8 cellular contexts compared by ENCODE assay signal in the genomic region with DNA sequence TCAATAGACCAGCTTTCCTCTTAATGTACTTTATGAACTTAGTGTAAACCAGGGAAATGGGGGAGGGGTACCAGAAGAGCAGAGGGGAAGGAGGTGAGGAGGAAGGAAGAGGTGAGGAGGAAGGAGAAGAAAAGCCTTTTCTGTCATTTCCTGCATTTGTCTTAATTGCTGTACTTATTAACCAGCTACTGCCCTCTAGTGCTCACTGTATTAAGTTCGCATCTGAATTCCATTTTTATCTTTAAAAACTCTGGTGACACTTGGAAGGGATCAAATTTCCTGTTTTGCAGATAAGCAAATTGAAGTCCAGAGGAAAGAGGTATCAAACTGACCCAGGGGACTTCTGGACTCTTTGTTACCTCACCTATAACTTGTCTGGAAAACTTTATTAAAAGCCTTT. TPM values are rescaled to one million over a fixed set of nuclear protein-coding genes. Genes with fewer than 3 reads are reported as not detected.
DNase-seq lines count a peak whose midpoint lies in the region; ATAC-seq and TF ChIP-seq lines count a peak whose summit lies in the region.

No MANE protein-coding gene starts in this region.

- CTCF ChIA-PET in OCI-LY7 (lab: Charles Lee; ENCODE audit: unreplicated experiment): interaction anchor here (0.6 kb wide), 1 partner anchor 748 kb away, joined by 3 read pairs; no protein-coding TSS in a partner anchor

- H2AFZ ChIP-seq in OCI-LY7 (ENCODE audit: low read length): peak overlapping the region; percentile 46; the same call in 1 of the 2 replicates

- ATAC-seq in lung (ENCODE audit: insufficient read depth, low FRiP score) (peak; percentile 78), GM21381 (IDR thresholded peaks at IDR 0.05; ENCODE audit: unreplicated experiment) (no peak), GM18861 (IDR thresholded peaks at IDR 0.05; ENCODE audit: unreplicated experiment) (no peak)

- no peaks in the 10 kb centered on the region for H3K27me3 ChIP-seq in colonic mucosa
- H3K27me3 ChIP-seq in lung (ENCODE audit: control insufficient read depth, insufficient read depth): no peaks in the 10 kb centered on the region

- no peak overlapping the region for H3K27ac ChIP-seq in OCI-LY7 (ENCODE audit: low read depth, low read length, poor library complexity, severe bottlenecking)
- no peak overlapping the region for H3K27ac ChIP-seq in colonic mucosa
- no peak overlapping the region for H3K27ac ChIP-seq in lung (ENCODE audit: low read depth in 1 of 2, low read length in 1 of 2)

- no TSS peak for BruUV-seq in OCI-LY7 (replicated peaks; lab: Mats Ljungman, UMichigan)

- peaks cover 4% of the 10 kb centered on the region for H3K4me1 ChIP-seq in OCI-LY7 (ENCODE audit: insufficient read depth, low read length, poor library complexity, severe bottlenecking)
- peaks cover 4% of the 10 kb centered on the region for H3K4me1 ChIP-seq in colonic mucosa
- peaks cover 0 to 7% of the 10 kb centered on the region in 2 donors for H3K4me1 ChIP-seq in lung (ENCODE audit: control insufficient read depth in 2 of 2, insufficient read depth in 2 of 2, low read length in 2 of 2)

- H4K20me1 ChIP-seq in OCI-LY7 (ENCODE audit: insufficient read depth, low read length): no peaks in the 10 kb centered on the region

- H3K9me2 ChIP-seq in OCI-LY7 (ENCODE audit: insufficient read depth, low read length): no peaks in the 10 kb centered on the region

- H3K4me3 ChIP-seq in OCI-LY7 (ENCODE audit: low read depth, low read length, poor library complexity, severe bottlenecking) (no peak overlapping the region), colonic mucosa (no peak overlapping the region), lung (no peak overlapping the region)

- POLR2A ChIA-PET in OCI-LY7 (lab: Charles Lee): interaction anchor here (0.6 to 1.8 kb wide), 4 partner anchors 11 to 86 kb away, joined by 3 to 5 read pairs (median 4); a partner anchor contains a TSS

- DNase-seq in NCI-H1417 (lab: John Stamatoyannopoulos, UW) (peak; percentile 23 to 82 (median 57)), NCI-H1417 treated with DMSO at 0.1 percent for 48 hours (lab: John Stamatoyannopoulos, UW) (no peak), HuH-7.5 (ENCODE audit: low spot score) (peak; percentile 41), OCI-LY7 (ENCODE audit: low spot score) (peak; percentile 83), colonic mucosa (no peak), lung (ENCODE audit: low spot score) (no peak)

- H3K36me3 ChIP-seq in OCI-LY7 (ENCODE audit: insufficient read depth, low read length) (no peaks in the 10 kb centered on the region), colonic mucosa (no peaks in the 10 kb centered on the region), lung (ENCODE audit: control insufficient read depth in 2 of 2, insufficient read depth in 2 of 2, low read length in 2 of 2) (no peaks in the 10 kb centered on the region)

- no peak overlapping the region for H3K4me2 ChIP-seq in OCI-LY7 (ENCODE audit: low read length)

- H3K79me2 ChIP-seq in OCI-LY7 (ENCODE audit: insufficient read depth, low read depth, low read length): no peaks in the 10 kb centered on the region

- H3K9me3 ChIP-seq in OCI-LY7 (ENCODE audit: low read length) (no peaks in the 10 kb centered on the region), colonic mucosa (no peaks in the 10 kb centered on the region), lung (ENCODE audit: control insufficient read depth in 2 of 2, insufficient read depth in 1 of 2, low read length in 1 of 2) (no peaks in the 10 kb centered on the region)

- peak; percentile 87 for TF ChIP-seq CTCF in OCI-LY7 (conservative IDR thresholded peaks at IDR 0.05; ENCODE audit: low read length)
- TF ChIP-seq CTCF in colonic mucosa (IDR thresholded peaks at IDR 0.05): peak; percentile 53
- peak; percentile 39 for TF ChIP-seq CTCF in lung (IDR thresholded peaks at IDR 0.05; ENCODE audit: control extremely low read depth, extremely low read depth)

- no peak overlapping the region for H3K9ac ChIP-seq in colonic mucosa (ENCODE audit: low read depth in 2 of 2, low read length in 2 of 2)

- intact Hi-C loops in OCI-LY7 (cut with micrococcal nuclease; ENCODE audit: unreplicated experiment) (no loop called here), colonic mucosa (cut with DNase I) (loop anchor here (5.0 kb wide), 1 partner anchor 246 kb away; no protein-coding TSS in a partner anchor)

- WGBS in lung, 2 donors: 0 to 2% methylated on average over 1 of the region's 1 CpG

RNA-seq across cellular contexts. Expression of a gene that starts 22.2 kb away (rescaled TPM):
- total RNA-seq in OCI-LY7 (2014; rRNA removed; shearing (Covaris generic)): not detected in 2 replicates
- total RNA-seq in OCI-LY7 (2022): 0.17 TPM in 1 of 2 replicates, not detected in the other
- 10 to 100 TPM; 63.6 to 66.0 TPM for total RNA-seq in colonic mucosa
- total RNA-seq in lung: 10 to 100 TPM in 1 of 2 donors, 1 to 10 TPM in 1; 8.0 to 26.7 TPM
- polyA plus RNA-seq in lung: 10 to 100 TPM; 12.8 to 17.8 TPM

RNA-seq across cellular contexts. Expression of a gene that starts 29.1 kb away (rescaled TPM):
- total RNA-seq in OCI-LY7 (2014; rRNA removed; shearing (Covaris generic)): 9.6 and 10.4 TPM in 2 replicates
- total RNA-seq in OCI-LY7 (2022): 22.9 and 25.3 TPM in 2 replicates
- total RNA-seq in colonic mucosa: 10 to 100 TPM; 10.7 to 12.4 TPM
- total RNA-seq in lung: 10 to 100 TPM; 12.6 to 26.8 TPM
- 1 to 10 TPM; 4.7 to 8.1 TPM for polyA plus RNA-seq in lung

Comparison
In these comparisons a context has a peak if more than half of its experiments do, and no peak if none do; other contexts are left out.
1. DNase-seq: peak in NCI-H1417 (3 of 3), HuH-7.5 (single experiment) and OCI-LY7 (single experiment); none in NCI-H1417 treated with DMSO at 0.1 percent for 48 hours (single experiment), colonic mucosa (single experiment) and lung (single experiment).
2. RNA of a gene that starts 22.2 kb away (total RNA-seq): 63.6 to 66.0 TPM in colonic mucosa and 8.0 to 26.7 TPM in lung; 0.17 TPM in OCI-LY7; every median in the first group is over 4 times any median in the second.
3. Peak in every context shown above with its lines, with median percentiles within 50 percentile points of each other: CTCF ChIP-seq.